ENCODE assay signal across 10 cellular contexts in genomic region chr9:129889461-129889935, GRCh38. TPM values are rescaled to one million over a fixed set of nuclear protein-coding genes. Genes with fewer than 3 reads are reported as not detected.
DNase-seq lines count a peak whose midpoint lies in the region; ATAC-seq and TF ChIP-seq lines count a peak whose summit lies in the region.
"Had no signal": no experiment of that assay in that cellular context is flagged by ENCODE, and none has a peak within 500 bp of the region (broad histone marks: within the 10 kb centered on the region; RNA-seq: fewer than 3 reads in every experiment).

No MANE protein-coding gene starts in this region.

- H3K9me3 ChIP-seq in NT2/D1 (ENCODE audit: insufficient read depth, low read length) (no peaks in the 10 kb centered on the region), smooth muscle cell (replicated peaks; ENCODE audit: low read depth) (no peaks in the 10 kb centered on the region)
- H3K9me3 ChIP-seq: breast epithelium, ovary had no signal

- H3K36me3 ChIP-seq in NT2/D1 (ENCODE audit: insufficient read depth, insufficient read length, low read length), result peaks cover 8% of the 10 kb centered on the region
- H3K36me3 ChIP-seq in smooth muscle cell (ENCODE audit: low read depth), result no peaks in the 10 kb centered on the region
- H3K36me3 ChIP-seq: breast epithelium, ovary had no signal

- H3K9ac ChIP-seq in NT2/D1 (ENCODE audit: insufficient read length, low read depth) (peak overlapping the region; percentile 81), smooth muscle cell (ENCODE audit: low read depth) (no peak overlapping the region)

- peak overlapping the region; percentile 85 for H3K27ac Mint-ChIP-seq in nephron progenitor cell

- no peaks in the 10 kb centered on the region for H3K9me3 Mint-ChIP-seq in nephron progenitor cell

- H3K27ac ChIP-seq in angular gyrus (ENCODE audit: low read depth, low read length) (peak overlapping the region; percentile 41), smooth muscle cell (ENCODE audit: low read depth) (no peak overlapping the region)
- H3K27ac ChIP-seq: ovary had no signal

- H3K27me3 Mint-ChIP-seq in nephron progenitor cell (ENCODE audit: low read depth, poor library complexity), result peaks cover 18% of the 10 kb centered on the region

- no peak for ATAC-seq in GM21515 (IDR thresholded peaks at IDR 0.05; ENCODE audit: unreplicated experiment)

- no peak for TF ChIP-seq CTCF in nephron progenitor cell (IDR thresholded peaks at IDR 0.05)
- TF ChIP-seq CTCF in smooth muscle cell (IDR thresholded peaks at IDR 0.05; ENCODE audit: borderline replicate concordance, insufficient read depth, poor library complexity, severe bottlenecking), result no peak

- peaks cover 30% of the 10 kb centered on the region for H3K4me1 ChIP-seq in NT2/D1 (ENCODE audit: insufficient read depth, insufficient read length)
- H3K4me1 ChIP-seq in smooth muscle cell (ENCODE audit: low read depth), result peaks cover 18% of the 10 kb centered on the region

- peak overlapping the region; percentile 52 for H3K4me3 Mint-ChIP-seq in nephron progenitor cell

- H3K4me3 ChIP-seq in NT2/D1 (ENCODE audit: insufficient read length, low read depth), result peak overlapping the region; percentile 29
- H3K4me3 ChIP-seq in smooth muscle cell, result no peak overlapping the region
- H3K4me3 ChIP-seq: breast epithelium, ovary had no signal

- H3K4me2 ChIP-seq in smooth muscle cell, result no peak overlapping the region

- peaks cover 71% of the 10 kb centered on the region for H3K4me1 Mint-ChIP-seq in nephron progenitor cell

- no peaks in the 10 kb centered on the region for H3K79me2 ChIP-seq in smooth muscle cell (ENCODE audit: low read depth)

- H2AFZ ChIP-seq in smooth muscle cell (ENCODE audit: low read depth), result no peak overlapping the region

- H3K27me3 ChIP-seq in NT2/D1 (ENCODE audit: insufficient read depth, insufficient read length) (no peaks in the 10 kb centered on the region), smooth muscle cell (ENCODE audit: low read depth) (no peaks in the 10 kb centered on the region)
- H3K27me3 ChIP-seq: breast epithelium, ovary had no signal

- WGBS in smooth muscle cell (ENCODE audit: low lambda C conversion rate), result 81% methylated on average over 16 of the region's 16 CpGs

- peaks cover 35% of the 10 kb centered on the region for H3K36me3 Mint-ChIP-seq in nephron progenitor cell (ENCODE audit: low read depth)

- no peaks in the 10 kb centered on the region for H3F3A ChIP-seq in smooth muscle cell (ENCODE audit: low read depth)

- DNase-seq in ELF-1 (ENCODE audit: low read depth, low spot score) (peak; percentile 56), NT2/D1 (ENCODE audit: low read depth, low spot score) (peak; percentile 81), nephron progenitor cell (no peak), SW 1271 (lab: John Stamatoyannopoulos, UW) (no peak), smooth muscle cell (lab: John Stamatoyannopoulos, UW; ENCODE audit: unreplicated experiment) (no peak), NCI-H774 (lab: John Stamatoyannopoulos, UW) (no peak)
- DNase-seq: ovary had no signal

- no peaks in the 10 kb centered on the region for H4K20me1 ChIP-seq in smooth muscle cell (ENCODE audit: low read depth)

RNA-seq across cellular contexts. Expression of gene USP20, which starts 54.2 kb away (rescaled TPM):
- total RNA-seq in smooth muscle cell, result 14.6 and 22.3 TPM in 2 replicates
- 29.7 and 35.7 TPM in 2 replicates for polyA plus RNA-seq in smooth muscle cell

RNA-seq across cellular contexts. Expression of gene C9orf78, which starts 54.4 kb away (rescaled TPM):
- total RNA-seq in smooth muscle cell, result 38.0 and 42.3 TPM in 2 replicates
- polyA plus RNA-seq in smooth muscle cell, result 53.8 and 78.0 TPM in 2 replicates

Comparison
In these comparisons a context has a peak if more than half of its experiments do, and no peak if none do; other contexts are left out.
1. DNase-seq: peak in ELF-1 (single experiment) and NT2/D1 (single experiment); none in nephron progenitor cell (single experiment), SW 1271 (0 of 2), smooth muscle cell (single experiment) and NCI-H774 (single experiment).